In the genomic region with DNA sequence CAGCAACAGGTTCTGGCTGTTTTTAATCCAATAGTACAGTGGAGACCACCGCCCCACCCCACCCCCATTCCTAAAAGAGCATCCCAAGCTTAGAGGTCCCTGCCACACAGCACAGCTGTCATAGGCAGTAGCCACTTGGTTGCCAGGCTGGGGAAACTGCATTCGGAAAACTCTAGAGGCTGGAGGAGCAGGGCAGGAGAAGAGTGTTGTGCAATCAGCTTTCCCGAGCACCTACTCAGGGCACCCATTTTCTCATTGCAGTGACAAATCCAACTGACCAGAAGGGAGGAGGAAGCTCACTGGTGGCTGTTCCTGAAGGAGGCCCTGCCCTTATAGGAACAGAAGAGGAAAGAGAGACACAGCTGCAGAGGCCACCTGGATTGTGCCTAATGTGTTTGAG, we compare ENCODE assay signal across 12 cellular contexts. TPM values are rescaled to one million over a fixed set of nuclear protein-coding genes. Genes with fewer than 3 reads are reported as not detected.
A peak's percentile ranks its signal among the peaks of the same experiment; 100 is the strongest.
DNase-seq lines count a peak whose midpoint lies in the region; ATAC-seq, FAIRE-seq and TF ChIP-seq lines count a peak whose summit lies in the region.
"Had no signal": no experiment of that assay in that cellular context is flagged by ENCODE, and none has a peak within 500 bp of the region (broad histone marks: within the 10 kb centered on the region; RNA-seq: fewer than 3 reads in every experiment).

No MANE protein-coding gene starts in this region.

- intact Hi-C loops in pancreas (cut with DNase I): no loop called here

- H3K9me3 Mint-ChIP-seq in glutamatergic neuron (ENCODE audit: unreplicated experiment): no peaks in the 10 kb centered on the region
- H3K9me3 Mint-ChIP-seq: activated T-cell treated with anti-CD3 and anti-CD28 coated beads, Interleukin-2, amount 50 U/mL, for 24 hours had no signal

- H3K27me3 Mint-ChIP-seq in glutamatergic neuron (ENCODE audit: unreplicated experiment): peaks cover 6% of the 10 kb centered on the region

- H3K4me3 ChIP-seq in pancreas: peak overlapping the region in 2 of 4 donors; percentile 41 to 68

- peak in 3 of 4 donors; percentile 5 to 31 (median 27) for ATAC-seq in pancreas
- no peak for ATAC-seq in stimulated activated naive CD8-positive, alpha-beta T cell treated with anti-CD3 and anti-CD28 coated beads, Interleukin-15, Interleukin-2, amounts not matched to agents 100 U/mL and 50 U/mL, for 24 hours

- no peaks in the 10 kb centered on the region for H3K27me3 ChIP-seq in pancreas

- FAIRE-seq in pancreas (lab: Jason Lieb, UNC) (no peak), GM19239 (lab: Jason Lieb, UNC) (no peak)

- H3K27ac Mint-ChIP-seq in glutamatergic neuron (ENCODE audit: unreplicated experiment): no peak overlapping the region
- H3K27ac Mint-ChIP-seq: activated T-cell treated with anti-CD3 and anti-CD28 coated beads, Interleukin-2, amount 50 U/mL, for 24 hours; naive thymus-derived CD4-positive, alpha-beta T cell had no signal

- H3K4me3 Mint-ChIP-seq in glutamatergic neuron (ENCODE audit: unreplicated experiment): peak overlapping the region; percentile 87
- H3K4me3 Mint-ChIP-seq: activated T-cell treated with anti-CD3 and anti-CD28 coated beads, Interleukin-2, amount 50 U/mL, for 24 hours had no signal

- no peaks in the 10 kb centered on the region for H3K36me3 Mint-ChIP-seq in glutamatergic neuron (ENCODE audit: unreplicated experiment)
- H3K36me3 Mint-ChIP-seq: naive thymus-derived CD4-positive, alpha-beta T cell had no signal

- H3K9me3 ChIP-seq in pancreas: no peaks in the 10 kb centered on the region

- H3K27ac ChIP-seq in pancreas: peak overlapping the region in 2 of 4 donors; percentile 67 to 78

- H3K4me1 ChIP-seq in pancreas: no peaks in the 10 kb centered on the region

- DNase-seq in ELR (ENCODE audit: low read depth) (peak; percentile 76), UCSD-AML1 (lab: John Stamatoyannopoulos, UW; ENCODE audit: unreplicated experiment) (peak; percentile 62), glutamatergic neuron (no peak), pancreas (peak in 1 of 6 donors; percentile 15), GM19238 (ENCODE audit: insufficient read length, low spot score) (no peak), NCI-H1930 (lab: John Stamatoyannopoulos, UW) (no peak), GM19239 (ENCODE audit: insufficient read length, low spot score) (no peak)
- no peak for DNase-seq in stimulated activated naive CD8-positive, alpha-beta T cell treated with anti-CD3 and anti-CD28 coated beads, Interleukin-15, Interleukin-2, amounts not matched to agents 100 U/mL and 50 U/mL, for 24 hours
- DNase-seq: activated T-cell treated with anti-CD3 and anti-CD28 coated beads, Interleukin-2, amount 50 U/mL, for 24 hours; naive thymus-derived CD4-positive, alpha-beta T cell; NCI-H345; T-helper 9 cell had no signal

- 67 to 71% methylated on average over 3 of the region's 3 CpGs for WGBS in pancreas, 2 donors

- peaks cover 1% of the 10 kb centered on the region for H3K4me1 Mint-ChIP-seq in glutamatergic neuron (ENCODE audit: low read depth, unreplicated experiment)

- TF ChIP-seq CTCF in glutamatergic neuron (IDR thresholded peaks at IDR 0.05; ENCODE audit: partially characterized antibody, unreplicated experiment) (no peak), pancreas (IDR thresholded peaks at IDR 0.05) (no peak)

- no peaks in the 10 kb centered on the region for H3K36me3 ChIP-seq in pancreas

RNA-seq across cellular contexts. Expression of gene CXCL1, which starts 1.1 kb away (rescaled TPM):
- not detected for total RNA-seq in glutamatergic neuron (ENCODE audit: unreplicated experiment)
- total RNA-seq in pancreas: 10 to 100 TPM in 2 of 6 donors, 1 to 10 TPM in 4; 2.5 to 35.4 (median 6.3) TPM
- polyA plus RNA-seq in pancreas: 10 to 100 TPM; 26.5 to 26.6 TPM
- polyA plus RNA-seq: naive thymus-derived CD4-positive, alpha-beta T cell had no signal

RNA-seq across cellular contexts. Expression of gene PF4V1, which starts 17.2 kb away (rescaled TPM):
- not detected for total RNA-seq in glutamatergic neuron (ENCODE audit: unreplicated experiment)
- under 1 TPM in 1 of 6 donors, not detected in 5; 0.53 TPM for total RNA-seq in pancreas
- not detected for polyA plus RNA-seq in pancreas
- total RNA-seq: naive thymus-derived CD4-positive, alpha-beta T cell had no signal
- polyA plus RNA-seq: naive thymus-derived CD4-positive, alpha-beta T cell had no signal

RNA-seq across cellular contexts. Expression of gene CXCL6, which starts 33.8 kb away (rescaled TPM):
- total RNA-seq in glutamatergic neuron (ENCODE audit: unreplicated experiment) (not detected), pancreas (10 to 100 TPM in 2 of 6 donors, 1 to 10 TPM in 1, under 1 TPM in 3; 0.65 to 65.6 (median 1.5) TPM)
- polyA plus RNA-seq in pancreas: 1 to 10 TPM; 2.0 to 6.4 TPM
- total RNA-seq: naive thymus-derived CD4-positive, alpha-beta T cell had no signal
- polyA plus RNA-seq: naive thymus-derived CD4-positive, alpha-beta T cell had no signal

Comparison
In these comparisons a context has a peak if more than half of its experiments do, and no peak if none do; other contexts are left out.
1. DNase-seq: peak in ELR (single experiment) and UCSD-AML1 (single experiment); none in glutamatergic neuron (single experiment), GM19238 (single experiment), NCI-H1930 (0 of 2), stimulated activated naive CD8-positive, alpha-beta T cell treated with anti-CD3 and anti-CD28 coated beads, Interleukin-15, Interleukin-2, amounts not matched to agents 100 U/mL and 50 U/mL, for 24 hours (single experiment) and GM19239 (single experiment).